7 cellular contexts compared by ENCODE assay signal in the genomic region with DNA sequence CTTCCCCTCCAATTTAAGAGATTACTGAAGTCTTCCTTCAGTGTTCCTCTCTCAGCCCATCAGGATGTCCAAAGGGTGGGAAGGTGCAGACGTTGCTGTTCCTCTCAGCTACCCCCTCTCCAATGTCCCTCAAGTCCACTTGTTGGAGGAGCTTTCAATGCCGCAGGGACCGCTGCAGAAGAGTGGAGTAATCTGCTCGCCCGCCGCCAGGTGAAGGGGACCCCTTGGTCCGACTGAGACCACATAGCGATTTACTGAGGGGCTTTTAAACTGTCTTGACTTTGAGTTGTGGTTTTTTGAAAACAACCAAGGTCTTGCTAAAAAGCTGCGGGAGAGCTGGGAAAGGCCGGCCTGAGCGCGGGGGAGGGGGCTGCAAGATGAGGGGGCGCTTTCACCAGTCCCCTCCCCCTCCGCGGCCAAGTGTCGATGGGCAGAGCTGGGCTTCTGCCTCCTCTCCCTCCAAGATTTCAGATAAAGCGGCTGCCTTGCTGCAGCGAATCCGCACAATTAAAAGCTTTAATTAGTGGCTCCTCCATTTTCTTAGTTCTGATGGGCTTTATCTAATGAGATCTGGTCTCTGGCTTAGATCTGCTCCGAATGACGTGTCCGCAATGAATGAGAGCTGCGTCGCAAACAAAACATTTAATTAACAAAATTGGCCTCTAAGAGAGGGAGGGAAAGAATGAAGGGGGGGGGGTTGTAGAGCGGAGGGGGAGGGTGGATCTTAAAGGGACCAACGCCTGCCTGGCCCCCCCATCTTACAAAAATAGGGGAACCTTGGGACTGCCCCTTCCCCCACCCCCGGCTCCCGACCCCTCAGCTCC. TPM values are rescaled to one million over a fixed set of nuclear protein-coding genes. Genes with fewer than 3 reads are reported as not detected.
DNase-seq lines count a peak whose midpoint lies in the region; ATAC-seq, FAIRE-seq and TF ChIP-seq lines count a peak whose summit lies in the region.

No MANE protein-coding gene starts in this region.

- peak overlapping the region; percentile 27 for H3K56ac ChIP-seq in H1 (replicated peaks; ENCODE audit: insufficient read length, low read depth, low read length)

- no peak overlapping the region for H2BK20ac ChIP-seq in H1 (ENCODE audit: low read length)

- TF ChIP-seq CTCF in GM12865 (IDR thresholded peaks at IDR 0.05; ENCODE audit: insufficient read depth, low read depth, low read length, missing control alignments) = peak; percentile 25
- TF ChIP-seq CTCF in H1 (IDR thresholded peaks at IDR 0.05; ENCODE audit: control extremely low read depth in 1 of 3, insufficient read depth in 1 of 3, low read depth in 1 of 3, low read length in 3 of 3) = peak; percentile 16 to 36 (median 35); a peak in 3 of 4 replicates

- no peak overlapping the region for H3K14ac ChIP-seq in H1 (ENCODE audit: insufficient read length)

- peak overlapping the region; percentile 81 for H3K27ac ChIP-seq in H1 (ENCODE audit: low read depth, low read length)
- peak overlapping the region; percentile 57 for H3K27ac ChIP-seq in urinary bladder (ENCODE audit: low read depth)

- no peak overlapping the region for H2AK5ac ChIP-seq in H1 (ENCODE audit: low read depth, low read length)

- peak overlapping the region; percentile 3; the same call in 1 of the 2 replicates for H2BK5ac ChIP-seq in H1 (ENCODE audit: low read depth, low read length)

- POLR2A ChIA-PET in H1 (lab: Charles Lee; ENCODE audit: partially characterized antibody) = interaction anchor here (0.8 to 13.4 kb wide), 7 partner anchors 9 to 420 kb away, joined by 3 to 184 read pairs (median 4); a partner anchor contains a TSS

- peaks cover 3% of the 10 kb centered on the region; the same call in 1 of the 2 replicates for H3K79me1 ChIP-seq in H1 (ENCODE audit: low read depth, low read length)

- no peak overlapping the region for H3K4ac ChIP-seq in H1 (replicated peaks; ENCODE audit: insufficient read length, low read depth, low read length)

- 0 out of 3 replicates have a peak, but pooled peaks of 1 of the 2 experiments have one; percentile 2 for TF ChIP-seq POLR2A in H1 (IDR thresholded peaks at IDR 0.05; ENCODE audit: control extremely low read depth in 1 of 2, low read depth in 2 of 2, low read length in 2 of 2)

- peak overlapping the region; percentile 67 for H3K4me3 ChIP-seq in GM12865 (ENCODE audit: low read depth, low read length)
- H3K4me3 ChIP-seq in H1 (ENCODE audit: extremely low read depth in 1 of 4, insufficient read depth in 2 of 4, low read depth in 3 of 4, low read length in 4 of 4) = peak overlapping the region; percentile 54 to 82 (median 54)
- H3K4me3 ChIP-seq in mononuclear cell (ENCODE audit: low read length) = peak overlapping the region; percentile 50
- peak overlapping the region; percentile 91 for H3K4me3 ChIP-seq in urinary bladder (ENCODE audit: low read depth, low read length)

- CTCF ChIA-PET in H1 (lab: Charles Lee; ENCODE audit: partially characterized antibody) = interaction anchor here (0.6 to 3.5 kb wide), 20 partner anchors 8 to 619 kb away, joined by 3 to 18 read pairs (median 4); no protein-coding TSS in a partner anchor

- H3K4me1 ChIP-seq in H1 (replicated peaks in 1 of 4; ENCODE audit: control insufficient read depth in 3 of 4, insufficient read depth in 4 of 4, low read length in 3 of 4) (peaks cover 2 to 22% (median 18%) of the 10 kb centered on the region in 4 experiments; a peak in 6 of 7 replicates), mononuclear cell (ENCODE audit: insufficient read depth, low read length) (peaks cover 51% of the 10 kb centered on the region), urinary bladder (ENCODE audit: insufficient read depth) (no peaks in the 10 kb centered on the region)

- no peak overlapping the region for H2BK120ac ChIP-seq in H1 (replicated peaks; ENCODE audit: low read depth, low read length)

- peaks cover 4 to 35% (median 12%) of the 10 kb centered on the region in 4 experiments; a peak in 7 of 8 replicates for H3K36me3 ChIP-seq in H1 (ENCODE audit: control insufficient read depth in 2 of 4, insufficient read depth in 4 of 4, low read length in 3 of 4)
- H3K36me3 ChIP-seq in urinary bladder (ENCODE audit: insufficient read depth) = no peaks in the 10 kb centered on the region

- peak overlapping the region; percentile 61 for H4K5ac ChIP-seq in H1 (ENCODE audit: insufficient read length, low read depth, low read length)

- H3K27me3 ChIP-seq in H1 (replicated peaks in 1 of 4; ENCODE audit: control insufficient read depth in 3 of 4, extremely low read depth in 1 of 4, insufficient read depth in 3 of 4, low read length in 3 of 4) = no peaks in the 10 kb centered on the region
- H3K27me3 ChIP-seq in mononuclear cell (ENCODE audit: insufficient read depth, low read length) = no peaks in the 10 kb centered on the region

- peaks cover 13% of the 10 kb centered on the region for H3K23me2 ChIP-seq in H1 (ENCODE audit: low read depth, low read length)

- TF ChIP-seq EP300 in H1 (IDR thresholded peaks at IDR 0.05; ENCODE audit: borderline replicate concordance in 1 of 2, low read depth in 2 of 2, low read length in 2 of 2) = no peak

- H2BK12ac ChIP-seq in H1 (ENCODE audit: low read depth, low read length) = peak overlapping the region; percentile 1; the same call in 1 of the 2 replicates

- no peak overlapping the region for H3K23ac ChIP-seq in H1 (ENCODE audit: insufficient read length)

- peak overlapping the region; percentile 76 to 88 for H3K4me2 ChIP-seq in H1 (ENCODE audit: insufficient read depth in 1 of 2, low read depth in 2 of 2, low read length in 2 of 2)

- WGBS in H1 (ENCODE audit: extremely low coverage in 1 of 2, insufficient coverage in 1 of 2, insufficient read length in 1 of 2, insufficient replicate concordance in 2 of 2, low coverage in 1 of 2, low lambda C conversion rate in 2 of 2, missing lambda C conversion rate in 1 of 2), 2 experiments = 2% methylated on average over 24 of the region's 28 CpGs; no CpG with 5 or more reads in 1 of the 2 experiments
- WGBS in urinary bladder = 10% methylated on average over 28 of the region's 28 CpGs

- no peak overlapping the region for H4K91ac ChIP-seq in H1 (replicated peaks; ENCODE audit: insufficient read length, low read length)

- H3K9me3 ChIP-seq in H1 (ENCODE audit: insufficient read depth in 2 of 2, low read depth in 1 of 2, low read length in 1 of 2) (no peaks in the 10 kb centered on the region), mononuclear cell (ENCODE audit: low read depth, low read length) (no peaks in the 10 kb centered on the region)

- ATAC-seq in HG02870 (IDR thresholded peaks at IDR 0.05; ENCODE audit: unreplicated experiment) = peak; percentile 1
- ATAC-seq in SK-N-SH treated with all-trans-retinoic acid at 6 μM for 48 hours = peak; percentile 2; the same call in 2 of the 3 replicates

- H3K9ac ChIP-seq in H1 (replicated peaks in 1 of 4; ENCODE audit: extremely low read depth in 1 of 4, low read depth in 3 of 4, low read length in 3 of 4) = peak overlapping the region; percentile 60 to 81 (median 72)

- H4K8ac ChIP-seq in H1 (ENCODE audit: extremely low read depth, insufficient read depth, low read length) = peak overlapping the region; percentile 92

- H2BK15ac ChIP-seq in H1 (ENCODE audit: low read length) = no peak overlapping the region

- DNase-seq in GM12865 (ENCODE audit: low read depth) = peak; percentile 52
- DNase-seq in H1 (ENCODE audit: low read depth in 1 of 2, low spot score in 2 of 2) = peak in 1 of 2 experiments; percentile 71
- DNase-seq in activated CD4-positive, alpha-beta T cell treated with anti-CD3 and anti-CD28 coated beads for 1 hour = no peak

- peaks cover 5 to 71% of the 10 kb centered on the region in 2 experiments; a peak in 3 of 4 replicates for H3K79me2 ChIP-seq in H1 (ENCODE audit: control insufficient read depth in 1 of 2, insufficient read depth in 2 of 2, low read length in 2 of 2)

- no peak overlapping the region for H2AFZ ChIP-seq in H1 (ENCODE audit: low read length)

- TF ChIP-seq RAD21 in H1 (IDR thresholded peaks at IDR 0.05 in 1 of 2, conservative IDR thresholded peaks at IDR 0.05 in 1 of 2; ENCODE audit: low read depth in 2 of 2, low read length in 2 of 2) = peak; percentile 20 to 26; a peak in 2 of 4 replicates

- peaks cover 7 to 11% of the 10 kb centered on the region in 2 experiments for H4K20me1 ChIP-seq in H1 (replicated peaks in 1 of 2; ENCODE audit: control insufficient read depth in 1 of 2, insufficient read depth in 2 of 2, low read length in 2 of 2)

- H3K18ac ChIP-seq in H1 (ENCODE audit: extremely low read depth, low read length) = peak overlapping the region; percentile 9; the same call in 1 of the 2 replicates

- FAIRE-seq in H1 (lab: Jason Lieb, UNC) = no peak

TF ChIP-seq in H1, 55 proteins besides CTCF, POLR2A, EP300 and RAD21:
- peak; percentile 50; the same call in 1 of the 2 replicates for TF ChIP-seq EGR1 (IDR thresholded peaks at IDR 0.05; ENCODE audit: borderline replicate concordance, low read depth, low read length)
- peak; percentile 83 for TF ChIP-seq ASH2L (IDR thresholded peaks at IDR 0.05; ENCODE audit: low read length)
- no peak for TF ChIP-seq CEBPB (IDR thresholded peaks at IDR 0.05; ENCODE audit: low read depth, low read length)
- TF ChIP-seq TAF1 (IDR thresholded peaks at IDR 0.05; ENCODE audit: low read depth, low read length) = peak; percentile 28; the same call in 1 of the 2 replicates
- peak; percentile 42; the same call in 1 of the 2 replicates for TF ChIP-seq TBP (IDR thresholded peaks at IDR 0.05; ENCODE audit: low read depth, low read length)
- peak; percentile 27; the same call in 1 of the 2 replicates for TF ChIP-seq RBBP5 (IDR thresholded peaks at IDR 0.05; ENCODE audit: borderline replicate concordance, low read depth, low read length)
TF ChIP-seq in H1: peak in this region for 5.

RNA-seq across cellular contexts. Expression of a gene that starts 5.9 kb away (rescaled TPM):
- 65.6 and 71.7 TPM in 2 replicates for total RNA-seq in H1 (2021; fragmentation: NEBNext Ultra II Directional; extraction: Animal tissue kit (Norgen Biotek cat#: 25700))
- 77.6 and 98.7 TPM in 2 replicates for polyA plus RNA-seq in H1 (2011; rRNA removed)
- 84.3 TPM for polyA plus RNA-seq in H1 (2011; cell fraction: cytosol; rRNA removed)
- 79.1 TPM for polyA plus RNA-seq in H1 (2011; cell fraction: nucleus; rRNA removed)
- polyA plus RNA-seq in H1 (2012, experiment 1 of 2) = 61.4 to 75.2 TPM (median 67.8 TPM) in 4 replicates
- polyA plus RNA-seq in H1 (2012, experiment 2 of 2) = 77.0 TPM
- 61.1 TPM for polyA plus RNA-seq in H1 (2013, experiment 1 of 2)
- 65.8 TPM for polyA plus RNA-seq in H1 (2013, experiment 2 of 2)
- polyA minus RNA-seq in H1 (2011; rRNA and poly(A)+ RNA removed) = 56.3 and 60.4 TPM in 2 replicates
- polyA minus RNA-seq in H1 (2011; cell fraction: cytosol; rRNA and poly(A)+ RNA removed) = 35.3 TPM
- polyA minus RNA-seq in H1 (2011; cell fraction: nucleus; rRNA and poly(A)+ RNA removed) = 35.5 TPM
- total RNA-seq in mononuclear cell = 15.2 TPM
- total RNA-seq in urinary bladder = 150 TPM
- polyA plus RNA-seq in urinary bladder = 89.5 TPM
